Comparison of ENCODE assay signal across 13 cellular contexts in the genomic region with DNA sequence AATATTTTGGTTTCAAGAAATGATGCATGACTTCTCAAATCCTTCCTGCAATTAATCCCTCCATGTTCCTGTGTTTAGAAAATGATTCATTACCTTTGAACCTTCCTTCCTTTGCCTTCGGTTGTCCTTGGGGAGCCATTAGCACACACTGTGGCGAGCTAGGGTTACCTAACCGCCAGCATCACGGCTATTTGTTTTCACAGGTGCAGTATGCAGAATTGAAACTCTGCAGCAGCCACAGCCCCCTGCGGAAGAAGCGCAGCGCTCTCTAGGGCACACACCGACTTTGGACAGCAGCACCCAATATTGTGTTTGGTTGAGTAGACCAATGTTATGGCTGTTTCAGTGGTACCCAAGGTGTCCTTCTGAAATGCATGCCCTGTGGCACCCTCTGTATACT.
DNase-seq lines count a peak whose midpoint lies in the region; ATAC-seq and TF ChIP-seq lines count a peak whose summit lies in the region.
"Had no signal": no experiment of that assay in that cellular context is flagged by ENCODE, and none has a peak within 500 bp of the region (broad histone marks: within the 10 kb centered on the region; RNA-seq: fewer than 3 reads in every experiment).

No MANE protein-coding gene starts in this region.

- no peak overlapping the region; the same call in 1 of the 2 replicates for H3K27ac ChIP-seq in HEK293 (ENCODE audit: extremely low read depth, low read depth, low read length)

- H3K4me3 Mint-ChIP-seq in T-helper 2 cell treated with Interferon-gamma antibody and Interleukin-4, amounts not matched to agents 5 μg/mL and 100 μg/mL, for 36 hours: no peak overlapping the region
- H3K4me3 Mint-ChIP-seq: immature natural killer cell, neural crest cell had no signal

- ATAC-seq in GM19328 (IDR thresholded peaks at IDR 0.05; ENCODE audit: unreplicated experiment): no peak

- CTCF ChIA-PET in HEK293 (lab: Yijun Ruan, JAX): interaction anchor here (0.5 kb wide), 1 partner anchor 406 kb away, joined by 3 read pairs; no protein-coding TSS in a partner anchor

- H3K4me1 ChIP-seq in BE2C (peaks cover 47% of the 10 kb centered on the region), HEK293 (ENCODE audit: control insufficient read depth, insufficient read depth, low read length) (peaks cover 28% of the 10 kb centered on the region)

- H3K4me3 ChIP-seq in BE2C (ENCODE audit: low read depth, low read length) (peak overlapping the region; percentile 43), HEK293 (ENCODE audit: low read depth, low read length) (no peak overlapping the region)

- H3K36me3 Mint-ChIP-seq in T-helper 2 cell treated with Interferon-gamma antibody and Interleukin-4, amounts not matched to agents 5 μg/mL and 100 μg/mL, for 36 hours (ENCODE audit: low read depth): peaks cover 27% of the 10 kb centered on the region

- no peaks in the 10 kb centered on the region for H3K27me3 Mint-ChIP-seq in T-helper 2 cell treated with Interferon-gamma antibody and Interleukin-4, amounts not matched to agents 5 μg/mL and 100 μg/mL, for 36 hours (ENCODE audit: low read depth)

- POLR2A ChIA-PET in HEK293 (lab: Yijun Ruan, JAX): no interaction called here

- no peaks in the 10 kb centered on the region for H3K27me3 ChIP-seq in BE2C

- no peaks in the 10 kb centered on the region for H3K9me3 ChIP-seq in BE2C
- H3K9me3 ChIP-seq in HEK293 (ENCODE audit: control insufficient read depth, insufficient read depth, low read depth, low read length): no peaks in the 10 kb centered on the region

- TF ChIP-seq CTCF in BE2C (IDR thresholded peaks at IDR 0.05; ENCODE audit: low read depth, low read length) (no peak), HEK293 (tag by site-specific recombination; IDR thresholded peaks at IDR 0.05) (no peak)

- H3K36me3 ChIP-seq in BE2C: no peaks in the 10 kb centered on the region
- H3K36me3 ChIP-seq in HEK293 (ENCODE audit: control insufficient read depth in 2 of 2, insufficient read depth in 1 of 2, low read length in 2 of 2): no peaks in the 10 kb centered on the region

- no peaks in the 10 kb centered on the region for H3K4me1 Mint-ChIP-seq in T-helper 2 cell treated with Interferon-gamma antibody and Interleukin-4, amounts not matched to agents 5 μg/mL and 100 μg/mL, for 36 hours (ENCODE audit: low read depth)

- DNase-seq in BE2C: peak; percentile 42
- DNase-seq in NCI-H2081 (lab: John Stamatoyannopoulos, UW): peak; percentile 83 to 90
- DNase-seq in SK-N-DZ (ENCODE audit: low spot score): peak; percentile 28
- no peak for DNase-seq in activated naive CD4-positive, alpha-beta T cell treated with anti-CD3 and anti-CD28 coated beads, Interleukin-2, amount 50 U/mL, for 16 hours
- DNase-seq in T-helper 2 cell treated with Interferon-gamma antibody and Interleukin-4, amounts not matched to agents 5 μg/mL and 100 μg/mL, for 36 hours (ENCODE audit: low spot score): no peak
- no peak for DNase-seq in stimulated activated CD4-positive, alpha-beta T cell treated with anti-CD3 and anti-CD28 coated beads, Interleukin-2, amount 100 ng/mL, for 48 hours
- DNase-seq: activated CD8-positive, alpha-beta memory T cell treated with anti-CD3 and anti-CD28 coated beads for 24 hours; activated effector memory CD4-positive, alpha-beta T cell treated with Interleukin-2 at 50 U/mL for 16 hours; GDM1; immature natural killer cell had no signal

- H3K27ac Mint-ChIP-seq in T-helper 2 cell treated with Interferon-gamma antibody and Interleukin-4, amounts not matched to agents 5 μg/mL and 100 μg/mL, for 36 hours: no peak overlapping the region
- H3K27ac Mint-ChIP-seq: immature natural killer cell had no signal

- peaks cover 5% of the 10 kb centered on the region for H3K9me3 Mint-ChIP-seq in T-helper 2 cell treated with Interferon-gamma antibody and Interleukin-4, amounts not matched to agents 5 μg/mL and 100 μg/mL, for 36 hours
- H3K9me3 Mint-ChIP-seq: neural crest cell had no signal

TF ChIP-seq in HEK293, 187 proteins besides CTCF, POLR2A, EP300 and RAD21:
- TF ChIP-seq ZBTB44 (tag by site-specific recombination; IDR thresholded peaks at IDR 0.05): peak; percentile 36; the same call in 1 of the 2 replicates
- peak; percentile 99 for TF ChIP-seq ZNF2 (tag by site-specific recombination; IDR thresholded peaks at IDR 0.05)
- no peak for TF ChIP-seq ZNF776 (tag by site-specific recombination; IDR thresholded peaks at IDR 0.05; ENCODE audit: borderline replicate concordance)

Comparison
In these comparisons a context has a peak if more than half of its experiments do, and no peak if none do; other contexts are left out.
1. DNase-seq: peak in BE2C (single experiment), NCI-H2081 (2 of 2) and SK-N-DZ (single experiment); none in activated naive CD4-positive, alpha-beta T cell treated with anti-CD3 and anti-CD28 coated beads, Interleukin-2, amount 50 U/mL, for 16 hours (single experiment), T-helper 2 cell treated with Interferon-gamma antibody and Interleukin-4, amounts not matched to agents 5 μg/mL and 100 μg/mL, for 36 hours (single experiment) and stimulated activated CD4-positive, alpha-beta T cell treated with anti-CD3 and anti-CD28 coated beads, Interleukin-2, amount 100 ng/mL, for 48 hours (0 of 2).